8 cellular contexts compared by ENCODE assay signal in genomic region chr12:111409403-111410228, GRCh38. TPM values are rescaled to one million over a fixed set of nuclear protein-coding genes. Genes with fewer than 3 reads are reported as not detected.
DNase-seq lines count a peak whose midpoint lies in the region; ATAC-seq, FAIRE-seq and TF ChIP-seq lines count a peak whose summit lies in the region.

No MANE protein-coding gene starts in this region.

- H3K9me3 Mint-ChIP-seq in activated CD8-positive, alpha-beta memory T cell treated with anti-CD3 and anti-CD28 coated beads, Interleukin-2, amount 10 ng/mL, durations not matched to agents 7 days and 5 days (ENCODE audit: low read depth) = no peaks in the 10 kb centered on the region

- H3K4me1 ChIP-seq in pancreas (peaks cover 4 to 36% (median 15%) of the 10 kb centered on the region in 3 donors), foreskin keratinocyte (peaks cover 7% of the 10 kb centered on the region)

- H3K36me3 Mint-ChIP-seq in activated CD8-positive, alpha-beta memory T cell treated with anti-CD3 and anti-CD28 coated beads, Interleukin-2, amount 10 ng/mL, durations not matched to agents 7 days and 5 days = peaks cover 5% of the 10 kb centered on the region

- H3K27ac ChIP-seq in pancreas = peak overlapping the region; percentile 22 to 69 (median 43)
- no peak overlapping the region for H3K27ac ChIP-seq in foreskin keratinocyte

- no peaks in the 10 kb centered on the region for H3K9me3 ChIP-seq in pancreas

- TF ChIP-seq POLR2A in GM18505 (IDR thresholded peaks at IDR 0.05; ENCODE audit: borderline replicate concordance, extremely low read depth, insufficient read depth, insufficient read length) = no peak

- no peak for ATAC-seq in activated CD8-positive, alpha-beta memory T cell treated with anti-CD3 and anti-CD28 coated beads, Interleukin-2, amount 10 ng/mL, durations not matched to agents 7 days and 5 days
- ATAC-seq in esophagus mucosa = peak; percentile 4
- no peak for ATAC-seq in pancreas
- ATAC-seq in foreskin keratinocyte = no peak
- no peak for ATAC-seq in GM18505 (IDR thresholded peaks at IDR 0.05; ENCODE audit: unreplicated experiment)
- ATAC-seq in HG03159 (IDR thresholded peaks at IDR 0.05; ENCODE audit: unreplicated experiment) = no peak

- WGBS in pancreas, 2 donors = 61 to 65% methylated on average over 23 to 25 of the region's 25 CpGs

- CTCF ChIA-PET in activated CD8-positive, alpha-beta memory T cell treated with anti-CD3 and anti-CD28 coated beads, Interleukin-2, amount 10 ng/mL, durations not matched to agents 7 days and 5 days (lab: Charles Lee) = interaction anchor here (1.8 to 22.4 kb wide), 3 partner anchors 12 to 39 kb away, joined by 7 to 950 read pairs (median 61); no protein-coding TSS in a partner anchor

- peaks cover under 1% of the 10 kb centered on the region for H3K27me3 Mint-ChIP-seq in activated CD8-positive, alpha-beta memory T cell treated with anti-CD3 and anti-CD28 coated beads, Interleukin-2, amount 10 ng/mL, durations not matched to agents 7 days and 5 days

- no peaks in the 10 kb centered on the region for H3K27me3 ChIP-seq in pancreas
- no peaks in the 10 kb centered on the region for H3K27me3 ChIP-seq in foreskin keratinocyte

- TF ChIP-seq CTCF in pancreas (IDR thresholded peaks at IDR 0.05) (no peak), foreskin keratinocyte (conservative IDR thresholded peaks at IDR 0.05) (no peak)

- peaks cover 68% of the 10 kb centered on the region for H3K4me1 Mint-ChIP-seq in activated CD8-positive, alpha-beta memory T cell treated with anti-CD3 and anti-CD28 coated beads, Interleukin-2, amount 10 ng/mL, durations not matched to agents 7 days and 5 days

- H3K4me3 Mint-ChIP-seq in activated CD8-positive, alpha-beta memory T cell treated with anti-CD3 and anti-CD28 coated beads, Interleukin-2, amount 10 ng/mL, durations not matched to agents 7 days and 5 days = peak overlapping the region; percentile 31

- H3K36me3 ChIP-seq in pancreas = no peaks in the 10 kb centered on the region

- FAIRE-seq in pancreas (lab: Jason Lieb, UNC) = no peak

- intact Hi-C loops in pancreas (cut with DNase I) = no loop called here

- H3K4me3 ChIP-seq in pancreas = peak overlapping the region in 1 of 4 donors; percentile 92

- H3K27ac Mint-ChIP-seq in activated CD8-positive, alpha-beta memory T cell treated with anti-CD3 and anti-CD28 coated beads, Interleukin-2, amount 10 ng/mL, durations not matched to agents 7 days and 5 days = peak overlapping the region; percentile 66

- DNase-seq in activated CD8-positive, alpha-beta memory T cell treated with anti-CD3 and anti-CD28 coated beads, Interleukin-2, amount 10 ng/mL, durations not matched to agents 7 days and 5 days = peak; percentile 56
- no peak for DNase-seq in activated CD8-positive, alpha-beta memory T cell treated with anti-CD3 and anti-CD28 coated beads, Interleukin-2, amount 50 U/mL, for 4 hours
- DNase-seq in UCSD-AML1 (lab: John Stamatoyannopoulos, UW; ENCODE audit: unreplicated experiment) (peak; percentile 90), pancreas (peak in 4 of 6 donors; percentile 36 to 76 (median 64)), foreskin keratinocyte (no peak)

RNA-seq across cellular contexts. Expression of gene SH2B3, which starts 3.9 kb away (rescaled TPM):
- 10 to 100 TPM; 24.9 to 51.3 TPM for total RNA-seq in activated CD8-positive, alpha-beta memory T cell treated with anti-CD3 and anti-CD28 coated beads, Interleukin-2, amount 10 ng/mL, durations not matched to agents 7 days and 5 days
- 1.8 TPM for total RNA-seq in esophagus mucosa
- 10 to 100 TPM in 3 of 6 donors, 1 to 10 TPM in 3; 5.4 to 15.0 (median 9.3) TPM for total RNA-seq in pancreas
- polyA plus RNA-seq in pancreas = 1 to 10 TPM; 2.8 to 4.1 TPM
- total RNA-seq in foreskin keratinocyte = 12.2 and 15.1 TPM in 2 replicates
- polyA plus RNA-seq in foreskin keratinocyte = 5.9 and 7.7 TPM in 2 replicates

RNA-seq across cellular contexts. Expression of gene PHETA1, which starts 40.7 kb away (rescaled TPM):
- 1 to 10 TPM; 2.8 to 3.4 TPM for total RNA-seq in activated CD8-positive, alpha-beta memory T cell treated with anti-CD3 and anti-CD28 coated beads, Interleukin-2, amount 10 ng/mL, durations not matched to agents 7 days and 5 days
- 9.2 TPM for total RNA-seq in esophagus mucosa
- total RNA-seq in pancreas = 10 to 100 TPM; 17.7 to 25.3 (median 18.6) TPM
- polyA plus RNA-seq in pancreas = 10 to 100 TPM; 11.2 to 19.8 TPM
- 5.1 and 5.4 TPM in 2 replicates for total RNA-seq in foreskin keratinocyte
- polyA plus RNA-seq in foreskin keratinocyte = 5.5 and 6.1 TPM in 2 replicates

Comparison
In these comparisons a context has a peak if more than half of its experiments do, and no peak if none do; other contexts are left out.
1. DNase-seq: peak in activated CD8-positive, alpha-beta memory T cell treated with anti-CD3 and anti-CD28 coated beads, Interleukin-2, amount 10 ng/mL, durations not matched to agents 7 days and 5 days (single experiment), UCSD-AML1 (single experiment) and pancreas (4 of 6); none in activated CD8-positive, alpha-beta memory T cell treated with anti-CD3 and anti-CD28 coated beads, Interleukin-2, amount 50 U/mL, for 4 hours (single experiment) and foreskin keratinocyte (0 of 2).